8 cellular contexts compared by ENCODE assay signal in the genomic region with DNA sequence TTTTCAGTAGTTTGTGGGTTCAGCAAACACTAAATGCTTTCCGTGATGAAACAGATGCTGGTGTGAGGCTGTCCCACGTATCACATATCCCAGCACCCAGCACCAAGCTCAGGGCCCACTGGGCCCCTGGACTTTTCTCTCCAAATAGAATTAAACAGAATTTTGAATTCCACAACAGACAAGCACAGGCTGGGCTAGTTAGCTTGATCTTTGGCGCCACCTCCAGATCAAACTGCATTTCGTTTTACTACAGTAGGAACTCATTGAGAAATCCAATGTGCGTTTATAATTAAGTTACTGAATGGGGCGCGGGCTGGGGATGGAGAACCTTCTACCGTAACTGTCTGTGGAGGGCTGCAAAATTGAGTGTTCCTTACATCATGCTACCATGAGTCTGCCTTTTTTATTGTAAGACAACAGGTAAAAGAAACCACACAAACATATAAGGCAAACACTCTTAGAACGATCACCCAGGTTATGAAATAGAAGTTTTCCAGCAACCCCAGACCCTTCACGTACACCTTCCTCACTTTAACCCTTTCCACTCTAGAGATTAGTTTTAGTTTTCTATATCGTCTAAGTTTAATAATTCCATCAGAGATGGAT.
DNase-seq lines count a peak whose midpoint lies in the region; ATAC-seq and TF ChIP-seq lines count a peak whose summit lies in the region.

No MANE protein-coding gene starts in this region.

- no peak overlapping the region for H3K4me3 ChIP-seq in CD4-positive, alpha-beta memory T cell (ENCODE audit: low read length in 2 of 2)
- H3K4me3 ChIP-seq in cardiac muscle cell (no peak overlapping the region), psoas muscle (no peak overlapping the region)

- peaks cover 7% of the 10 kb centered on the region for H3K4me1 ChIP-seq in CD4-positive, alpha-beta memory T cell (ENCODE audit: insufficient read depth, low read length)
- peaks cover 7% of the 10 kb centered on the region for H3K4me1 ChIP-seq in cardiac muscle cell (ENCODE audit: low read depth)
- no peaks in the 10 kb centered on the region for H3K4me1 ChIP-seq in psoas muscle

- H3K4me1 Mint-ChIP-seq in CD4-positive, alpha-beta memory T cell, result peaks cover 5 to 10% (median 9%) of the 10 kb centered on the region in 4 donors
- no peaks in the 10 kb centered on the region for H3K4me1 Mint-ChIP-seq in activated naive CD8-positive, alpha-beta T cell treated with anti-CD3 and anti-CD28 coated beads, Interleukin-2, amount 10 ng/mL, durations not matched to agents 7 days and 5 days

- no peaks in the 10 kb centered on the region for H3K36me3 ChIP-seq in CD4-positive, alpha-beta memory T cell (ENCODE audit: insufficient read depth, low read length)
- H3K36me3 ChIP-seq in cardiac muscle cell (no peaks in the 10 kb centered on the region), psoas muscle (ENCODE audit: insufficient read depth in 1 of 2, low read depth in 1 of 2) (no peaks in the 10 kb centered on the region)

- no peak overlapping the region for H3K27ac Mint-ChIP-seq in CD4-positive, alpha-beta memory T cell
- H3K27ac Mint-ChIP-seq in activated naive CD8-positive, alpha-beta T cell treated with anti-CD3 and anti-CD28 coated beads, Interleukin-2, amount 10 ng/mL, durations not matched to agents 7 days and 5 days, result no peak overlapping the region

- DNase-seq in CD4-positive, alpha-beta memory T cell, result peak in 3 of 5 donors; percentile 12 to 34 (median 30)
- DNase-seq in HPDE6-E6E7 (ENCODE audit: extremely low spot score) (peak; percentile 58), NOMO-1 treated with DMSO at 0.1 percent for 48 hours (lab: John Stamatoyannopoulos, UW; ENCODE audit: unreplicated experiment) (peak; percentile 38), cardiac muscle cell (ENCODE audit: low read depth in 1 of 2, low spot score in 1 of 2) (peak; percentile 75 to 81), psoas muscle (peak in 1 of 2 donors; percentile 23)
- DNase-seq in activated naive CD8-positive, alpha-beta T cell treated with anti-CD3 and anti-CD28 coated beads, Interleukin-2, amount 10 ng/mL, durations not matched to agents 7 days and 5 days, result no peak
- no peak for DNase-seq in effector CD8-positive, alpha-beta T cell (lab: John Stamatoyannopoulos, UW)

- ATAC-seq in activated naive CD8-positive, alpha-beta T cell treated with anti-CD3 and anti-CD28 coated beads, Interleukin-2, amount 10 ng/mL, durations not matched to agents 7 days and 5 days (ENCODE audit: low read depth), result peak; percentile 39
- ATAC-seq in psoas muscle (no peak), GM21723 (IDR thresholded peaks at IDR 0.05; ENCODE audit: unreplicated experiment) (no peak)

- TF ChIP-seq CTCF in cardiac muscle cell (IDR thresholded peaks at IDR 0.05; ENCODE audit: low read depth, low read length) (peak; percentile 71), psoas muscle (IDR thresholded peaks at IDR 0.05) (peak; percentile 43)

- H3K27me3 ChIP-seq in CD4-positive, alpha-beta memory T cell (ENCODE audit: insufficient read depth, low read length), result no peaks in the 10 kb centered on the region
- H3K27me3 ChIP-seq in cardiac muscle cell (no peaks in the 10 kb centered on the region), psoas muscle (ENCODE audit: insufficient read depth in 3 of 3, low read length in 2 of 3) (no peaks in the 10 kb centered on the region)

- CTCF ChIA-PET in CD4-positive, alpha-beta memory T cell (lab: Charles Lee; ENCODE audit: partially characterized antibody), result interaction anchor here (1.0 to 4.5 kb wide), 9 partner anchors 276 to 1094 kb away, joined by 3 to 27 read pairs (median 4); no protein-coding TSS in a partner anchor

- peaks cover 0 to 20% (median 13%) of the 10 kb centered on the region in 8 donors for H3K9me3 Mint-ChIP-seq in CD4-positive, alpha-beta memory T cell
- H3K9me3 Mint-ChIP-seq in activated naive CD8-positive, alpha-beta T cell treated with anti-CD3 and anti-CD28 coated beads, Interleukin-2, amount 10 ng/mL, durations not matched to agents 7 days and 5 days, result peaks cover 12% of the 10 kb centered on the region

- H3K27ac ChIP-seq in CD4-positive, alpha-beta memory T cell (ENCODE audit: low read depth, low read length), result no peak overlapping the region
- H3K27ac ChIP-seq in cardiac muscle cell (no peak overlapping the region), psoas muscle (no peak overlapping the region)

- H3K4me3 Mint-ChIP-seq in CD4-positive, alpha-beta memory T cell, result no peak overlapping the region
- no peak overlapping the region for H3K4me3 Mint-ChIP-seq in activated naive CD8-positive, alpha-beta T cell treated with anti-CD3 and anti-CD28 coated beads, Interleukin-2, amount 10 ng/mL, durations not matched to agents 7 days and 5 days

- H3K36me3 Mint-ChIP-seq in CD4-positive, alpha-beta memory T cell, result peaks cover 35 to 49% of the 10 kb centered on the region in 2 donors
- H3K36me3 Mint-ChIP-seq in activated naive CD8-positive, alpha-beta T cell treated with anti-CD3 and anti-CD28 coated beads, Interleukin-2, amount 10 ng/mL, durations not matched to agents 7 days and 5 days, result peaks cover 7% of the 10 kb centered on the region

- POLR2A ChIA-PET in CD4-positive, alpha-beta memory T cell (lab: Charles Lee; ENCODE audit: partially characterized antibody), result no interaction called here
- POLR2A ChIA-PET in activated naive CD8-positive, alpha-beta T cell treated with anti-CD3 and anti-CD28 coated beads, Interleukin-2, amount 10 ng/mL, durations not matched to agents 7 days and 5 days (lab: Charles Lee), result no interaction called here

- 44 to 50% (median 45%) methylated on average over 11 of the region's 11 CpGs for WGBS in psoas muscle, 3 donors

- peaks cover 0 to 6% of the 10 kb centered on the region in 2 donors for H3K9me3 ChIP-seq in CD4-positive, alpha-beta memory T cell (ENCODE audit: control insufficient read depth in 1 of 2, low read length in 2 of 2)
- H3K9me3 ChIP-seq in cardiac muscle cell (ENCODE audit: low read depth), result no peaks in the 10 kb centered on the region
- peaks cover 13% of the 10 kb centered on the region for H3K9me3 ChIP-seq in psoas muscle

- no peaks in the 10 kb centered on the region for H3K27me3 Mint-ChIP-seq in CD4-positive, alpha-beta memory T cell
- no peaks in the 10 kb centered on the region for H3K27me3 Mint-ChIP-seq in activated naive CD8-positive, alpha-beta T cell treated with anti-CD3 and anti-CD28 coated beads, Interleukin-2, amount 10 ng/mL, durations not matched to agents 7 days and 5 days

- intact Hi-C loops in CD4-positive, alpha-beta memory T cell (cut with micrococcal nuclease), result loop anchor here (2.0 kb wide), 1 partner anchor 383 kb away; no protein-coding TSS in a partner anchor
- intact Hi-C loops in psoas muscle (cut with DNase I), result loop anchor here in 1 of 2 donors (5.0 to 10.0 kb wide), 2 partner anchors 289 to 441 kb away; no protein-coding TSS in a partner anchor

Comparison
In these comparisons a context has a peak if more than half of its experiments do, and no peak if none do; other contexts are left out.
1. DNase-seq: peak in CD4-positive, alpha-beta memory T cell (3 of 5), HPDE6-E6E7 (single experiment), NOMO-1 treated with DMSO at 0.1 percent for 48 hours (single experiment) and cardiac muscle cell (2 of 2); none in activated naive CD8-positive, alpha-beta T cell treated with anti-CD3 and anti-CD28 coated beads, Interleukin-2, amount 10 ng/mL, durations not matched to agents 7 days and 5 days (single experiment) and effector CD8-positive, alpha-beta T cell (single experiment).